ENCODE assay signal across 29 cellular contexts in genomic region chr20:19122395-19122794, GRCh38.
"Had no signal": no experiment of that assay in that cellular context is flagged by ENCODE, and none has a peak within 500 bp of the region (broad histone marks: within the 10 kb centered on the region; RNA-seq: fewer than 3 reads in every experiment).

No MANE protein-coding gene starts in this region.

- DNase-seq: activated CD4-positive, alpha-beta memory T cell treated with anti-CD3 and anti-CD28 coated beads for 36 hours; activated CD4-positive, alpha-beta T cell treated with anti-CD3 and anti-CD28 coated beads for 36 hours; activated CD4-positive, alpha-beta T cell treated with anti-CD3 and anti-CD28 coated beads, Interleukin-2, amount 10 ng/mL, durations not matched to agents 24 days and 14 days; activated CD4-positive, CD25-positive, alpha-beta regulatory T cell; activated CD4-positive, CD25-positive, alpha-beta regulatory T cell treated with anti-CD3 and anti-CD28 coated beads, Interleukin-2, amount 50 U/mL, for 72 hours; activated CD8-positive, alpha-beta memory T cell treated with anti-CD3 and anti-CD28 coated beads, Interleukin-2, amount 10 ng/mL, durations not matched to agents 7 days and 5 days; activated CD8-positive, alpha-beta memory T cell treated with anti-CD3 and anti-CD28 coated beads, Interleukin-2, amount 50 U/mL, for 4 hours; activated CD8-positive, alpha-beta T cell treated with anti-CD3 and anti-CD28 coated beads, Interleukin-2, amount 10 ng/mL, durations not matched to agents 7 days and 5 days; activated effector memory CD4-positive, alpha-beta T cell treated with anti-CD3 and anti-CD28 coated beads, Interleukin-2, amount 50 U/mL, for 16 hours; activated naive CD4-positive, alpha-beta T cell treated with anti-CD3 and anti-CD28 coated beads for 36 hours; activated naive CD8-positive, alpha-beta T cell treated with anti-CD3 and anti-CD28 coated beads for 36 hours; activated naive CD8-positive, alpha-beta T cell treated with anti-CD3 and anti-CD28 coated beads, Interleukin-2, amount 50 U/mL, for 24 hours; activated T-cell treated with anti-CD3 and anti-CD28 coated beads, Interleukin-2, amount 50 U/mL, for 1 hour; activated T-cell treated with anti-CD3 and anti-CD28 coated beads, Interleukin-2, amount 50 U/mL, for 48 hours; adrenal gland; amygdala; aorta; body of pancreas; caudate nucleus; cortex of kidney; dermis blood vessel endothelial cell; effector CD4-positive, alpha-beta T cell; effector memory CD8-positive, alpha-beta T cell; erythroblast; esophagus squamous epithelium; head of caudate nucleus; T-helper 17 cell had no signal

- H3K9me3 ChIP-seq: adrenal gland, body of pancreas, esophagus squamous epithelium had no signal

- FAIRE-seq: colon, frontal cortex had no signal

- H3K4me3 ChIP-seq: adrenal gland, body of pancreas, esophagus squamous epithelium had no signal

- H3K27me3 ChIP-seq: adrenal gland, body of pancreas, esophagus squamous epithelium had no signal

- H3K27ac ChIP-seq: adrenal gland, body of pancreas, esophagus squamous epithelium had no signal

- H3K4me1 ChIP-seq: adrenal gland, body of pancreas, esophagus squamous epithelium had no signal

- H3K36me3 ChIP-seq: adrenal gland, esophagus squamous epithelium had no signal

- ATAC-seq: activated CD4-positive, alpha-beta T cell treated with anti-CD3 and anti-CD28 coated beads for 36 hours; activated CD8-positive, alpha-beta memory T cell treated with anti-CD3 and anti-CD28 coated beads, Interleukin-2, amount 10 ng/mL, durations not matched to agents 7 days and 5 days; activated CD8-positive, alpha-beta T cell treated with anti-CD3 and anti-CD28 coated beads, Interleukin-2, amount 10 ng/mL, durations not matched to agents 7 days and 5 days; activated naive CD8-positive, alpha-beta T cell treated with anti-CD3 and anti-CD28 coated beads, Interleukin-2, amount 50 U/mL, for 24 hours; body of pancreas; effector memory CD8-positive, alpha-beta T cell; T-helper 17 cell had no signal
